25 cellular contexts compared by ENCODE assay signal in the genomic region with DNA sequence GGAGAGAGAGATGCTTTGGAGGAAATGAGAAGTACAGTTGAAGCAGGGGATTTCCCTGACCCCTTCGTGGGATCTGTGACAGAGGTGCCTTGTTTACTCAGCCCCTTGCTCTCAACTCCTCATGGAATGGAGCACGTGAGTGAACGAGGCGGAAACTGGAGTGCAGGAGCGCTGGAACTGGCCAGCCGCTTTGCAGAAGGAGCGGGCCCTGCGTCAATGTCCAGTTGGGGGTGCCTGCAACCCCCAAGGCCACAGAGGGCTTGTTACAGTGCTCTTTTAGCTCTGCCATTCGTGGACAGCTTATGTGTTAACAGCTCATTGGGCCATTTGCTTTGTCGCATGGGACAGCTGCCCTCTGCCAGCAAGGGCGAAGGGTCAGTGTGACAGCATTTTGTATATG.
"Had no signal": no experiment of that assay in that cellular context is flagged by ENCODE, and none has a peak within 500 bp of the region (broad histone marks: within the 10 kb centered on the region; RNA-seq: fewer than 3 reads in every experiment).

No MANE protein-coding gene starts in this region.

- H3K36me3 Mint-ChIP-seq: IgD-negative memory B cell had no signal

- H3K9me3 ChIP-seq: SK-N-SH had no signal

- H3K9ac ChIP-seq: KMS-11, SK-N-SH had no signal

- H3K27ac Mint-ChIP-seq: IgD-negative memory B cell, T-helper 17 cell had no signal

- H3K4me1 Mint-ChIP-seq: IgD-negative memory B cell, T-helper 17 cell had no signal

- H3K4me3 Mint-ChIP-seq: IgD-negative memory B cell, T-helper 17 cell had no signal

- ATAC-seq: K562, Panc1, PC-3, T-helper 17 cell had no signal

- H3K4me2 ChIP-seq: KMS-11, SK-N-SH had no signal

- H3K27ac ChIP-seq: HL-60, KMS-11, RWPE1 had no signal

- H3K9me2 ChIP-seq: SK-N-SH had no signal

- H3K4me3 ChIP-seq: K562 had no signal

- DNase-seq: Kasumi-1, MM.1S, NCI-H1092 treated with DMSO at 0.1 percent for 48 hours, NCI-H1436, NCI-H187, NCI-H2029, NCI-H2081 treated with DMSO at 0.1 percent for 48 hours, NCI-H2171, NCI-H226, NCI-H446, NCI-H510A, NCI-H524 treated with DMSO at 0.1 percent for 48 hours, NCI-H69, NCI-H774, PC-3, SHP77, SK-N-SH, T-helper 1 cell, T-helper 17 cell had no signal

- H3K27me3 Mint-ChIP-seq: IgD-negative memory B cell, T-helper 17 cell had no signal
